ENCODE assay signal across 6 cellular contexts in the genomic region with DNA sequence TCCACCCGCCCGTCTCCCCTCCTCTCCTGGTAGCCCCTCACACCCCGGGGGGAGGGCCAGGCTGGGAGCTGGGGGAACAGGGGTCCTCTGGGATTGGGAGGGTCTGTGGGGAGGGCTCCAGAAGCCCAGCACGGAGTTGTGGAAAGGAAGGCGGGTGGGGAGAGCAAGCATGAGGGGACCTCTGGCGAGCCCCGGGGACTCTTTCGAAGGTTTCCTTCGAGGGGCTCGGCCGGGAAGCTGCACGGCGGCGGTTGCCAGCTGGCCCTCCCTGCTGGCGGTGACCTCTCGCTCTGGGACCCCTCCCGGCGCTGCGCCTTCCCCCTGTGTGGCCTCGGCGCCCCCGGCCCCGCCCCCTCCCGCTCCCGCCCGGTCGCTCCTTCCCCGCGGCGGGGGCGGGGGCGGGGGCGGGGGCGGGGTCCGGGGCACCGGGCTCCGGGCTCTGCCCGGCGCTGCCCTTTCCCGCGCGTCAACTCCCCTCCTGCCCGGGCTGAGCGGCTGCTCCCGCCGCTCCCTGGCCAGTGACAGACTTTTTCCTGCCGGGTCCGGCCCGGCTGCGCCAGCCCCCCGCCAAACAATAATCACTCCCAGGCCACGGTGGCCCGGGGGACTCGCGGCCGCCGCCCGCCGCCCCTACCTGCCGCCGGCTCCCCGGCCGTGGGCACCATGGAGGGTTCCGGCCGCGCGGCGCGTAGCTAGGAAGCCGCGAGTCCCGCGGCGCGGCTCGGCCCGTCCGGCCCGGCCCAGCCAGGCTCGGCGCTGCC. TPM values are rescaled to one million over a fixed set of nuclear protein-coding genes. Genes with fewer than 3 reads are reported as not detected.
DNase-seq lines count a peak whose midpoint lies in the region; ATAC-seq and TF ChIP-seq lines count a peak whose summit lies in the region.

No MANE protein-coding gene starts in this region.

- H3F3A ChIP-seq in SK-N-SH (replicated peaks; ENCODE audit: insufficient read depth), result peaks cover 22% of the 10 kb centered on the region

- peaks cover 44% of the 10 kb centered on the region for H4K20me1 ChIP-seq in SK-N-SH (ENCODE audit: insufficient read depth)

- peak; percentile 81 for DNase-seq in SK-N-SH
- DNase-seq in cardiac muscle cell (ENCODE audit: low read depth in 1 of 2, low spot score in 1 of 2), result peak in 1 of 2 donors; percentile 50
- peak in 1 of 2 donors; percentile 57 for DNase-seq in thyroid gland
- no peak for DNase-seq in mucosa of gallbladder (ENCODE audit: low spot score)
- DNase-seq in NCI-H2196 treated with DMSO at 0.1 percent for 48 hours (lab: John Stamatoyannopoulos, UW; ENCODE audit: unreplicated experiment), result no peak

- H3K9ac ChIP-seq in SK-N-SH, result peak overlapping the region; percentile 100

- POLR2A ChIA-PET in SK-N-SH (lab: Yijun Ruan, JAX), result interaction anchor here (0.6 to 1.4 kb wide), 4 partner anchors 15 to 258 kb away, joined by 3 to 5 read pairs (median 3); partner anchors contain the start of genes PPP1CA and RAD9A

- intact Hi-C loops in thyroid gland (cut with DNase I), result no loop called here

- TF ChIP-seq POLR2A in thyroid gland (IDR thresholded peaks at IDR 0.05), result peak in 1 of 2 donors; percentile 29

- peak overlapping the region in 1 of 2 experiments; percentile 96; a peak in 3 of 4 replicates for H3K27ac ChIP-seq in SK-N-SH (ENCODE audit: low read depth in 2 of 2, low read length in 1 of 2)
- no peak overlapping the region for H3K27ac ChIP-seq in cardiac muscle cell
- H3K27ac ChIP-seq in thyroid gland, result peak overlapping the region; percentile 94 to 100 (median 95)

- CTCF ChIA-PET in SK-N-SH (lab: Yijun Ruan, JAX), result interaction anchor here (0.8 to 19.7 kb wide), 10 partner anchors 10 to 111 kb away, joined by 3 to 955 read pairs (median 6); partner anchors contain the start of genes POLD4 and RAD9A

- no peak for ATAC-seq in SK-N-SH treated with all-trans-retinoic acid at 6 μM for 48 hours

- H3K4me3 ChIP-seq in SK-N-SH (ENCODE audit: low read depth in 2 of 2, low read length in 1 of 2) (peak overlapping the region; percentile 61 to 83), cardiac muscle cell (peak overlapping the region; percentile 39), thyroid gland (replicated peaks in 1 of 3) (peak overlapping the region; percentile 7 to 66 (median 50))

- H3K27me3 ChIP-seq in SK-N-SH (ENCODE audit: insufficient read depth), result no peaks in the 10 kb centered on the region
- H3K27me3 ChIP-seq in cardiac muscle cell, result peaks cover 37% of the 10 kb centered on the region
- H3K27me3 ChIP-seq in thyroid gland, result no peaks in the 10 kb centered on the region

- H3K4me2 ChIP-seq in SK-N-SH, result peak overlapping the region; percentile 77

- H3K36me3 ChIP-seq in SK-N-SH (replicated peaks in 1 of 2; ENCODE audit: control insufficient read depth in 1 of 2, insufficient read depth in 2 of 2, low read length in 1 of 2) (no peaks in the 10 kb centered on the region), cardiac muscle cell (no peaks in the 10 kb centered on the region), thyroid gland (no peaks in the 10 kb centered on the region)

- 3% methylated on average over 5 of the region's 81 CpGs for WGBS in SK-N-SH (ENCODE audit: low lambda C conversion rate)
- 3% methylated on average over 6 of the region's 81 CpGs; no CpG with 5 or more reads in 1 of the 2 donors for WGBS in thyroid gland, 2 donors

- TF ChIP-seq RAD21 in SK-N-SH (IDR thresholded peaks at IDR 0.05; ENCODE audit: low read length), result no peak

- H3K79me2 ChIP-seq in SK-N-SH (ENCODE audit: insufficient read depth), result peaks cover 59% of the 10 kb centered on the region

- H3K4me1 ChIP-seq in SK-N-SH (ENCODE audit: control insufficient read depth in 1 of 2, insufficient read depth in 2 of 2, low read depth in 1 of 2, low read length in 1 of 2), result peaks cover 33 to 38% of the 10 kb centered on the region in 2 experiments; a peak in 3 of 4 replicates
- H3K4me1 ChIP-seq in cardiac muscle cell (ENCODE audit: low read depth), result peaks cover 7% of the 10 kb centered on the region
- H3K4me1 ChIP-seq in thyroid gland, result peaks cover 56 to 75% of the 10 kb centered on the region in 2 donors

- no peak overlapping the region for H2AFZ ChIP-seq in SK-N-SH (ENCODE audit: low read depth)

- no peak for TF ChIP-seq CTCF in SK-N-SH (IDR thresholded peaks at IDR 0.05)
- no peak for TF ChIP-seq CTCF in cardiac muscle cell (IDR thresholded peaks at IDR 0.05; ENCODE audit: low read depth, low read length)
- TF ChIP-seq CTCF in thyroid gland (IDR thresholded peaks at IDR 0.05), result no peak

- H3K9me2 ChIP-seq in SK-N-SH, result no peaks in the 10 kb centered on the region

- no peak for TF ChIP-seq EP300 in SK-N-SH (IDR thresholded peaks at IDR 0.05; ENCODE audit: borderline replicate concordance in 1 of 2, low read depth in 1 of 2, low read length in 1 of 2)

- H3K9me3 ChIP-seq in SK-N-SH (no peaks in the 10 kb centered on the region), cardiac muscle cell (ENCODE audit: low read depth) (no peaks in the 10 kb centered on the region), thyroid gland (no peaks in the 10 kb centered on the region)

TF ChIP-seq in SK-N-SH, 30 proteins besides CTCF, POLR2A, EP300 and RAD21:
- TF ChIP-seq TAF1 (IDR thresholded peaks at IDR 0.05; ENCODE audit: borderline replicate concordance, low read depth, low read length) (peak; percentile 45), GATA2 (CRISPR knock-in tag; IDR thresholded peaks at IDR 0.05) (no peak), POLR2AphosphoS5 (IDR thresholded peaks at IDR 0.05; ENCODE audit: low read depth, low read length) (0 out of 2 replicates have a peak, but pooled peaks have one; percentile 10), MAX (IDR thresholded peaks at IDR 0.05; ENCODE audit: low read depth) (peak; percentile 11; the same call in 1 of the 2 replicates)

TF ChIP-seq in SK-N-SH treated with all-trans-retinoic acid at 6 μM for 48 hours, 23 proteins besides CTCF, POLR2A, EP300 and RAD21 (continues in another document):
- TF ChIP-seq TOX (CRISPR knock-in tag; IDR thresholded peaks at IDR 0.05; ENCODE audit: borderline replicate concordance) (no peak), OSR1 (CRISPR knock-in tag; IDR thresholded peaks at IDR 0.05) (no peak), ZFP30 (CRISPR knock-in tag; IDR thresholded peaks at IDR 0.05) (no peak), ZNF565 (CRISPR knock-in tag; conservative IDR thresholded peaks at IDR 0.05; ENCODE audit: low read depth) (no peak), ESRRG (CRISPR knock-in tag; IDR thresholded peaks at IDR 0.05) (no peak), RARB (CRISPR knock-in tag; IDR thresholded peaks at IDR 0.05) (no peak), TCF4 (CRISPR knock-in tag; IDR thresholded peaks at IDR 0.05; ENCODE audit: borderline replicate concordance) (no peak)
- TF ChIP-seq, protein P1, sequence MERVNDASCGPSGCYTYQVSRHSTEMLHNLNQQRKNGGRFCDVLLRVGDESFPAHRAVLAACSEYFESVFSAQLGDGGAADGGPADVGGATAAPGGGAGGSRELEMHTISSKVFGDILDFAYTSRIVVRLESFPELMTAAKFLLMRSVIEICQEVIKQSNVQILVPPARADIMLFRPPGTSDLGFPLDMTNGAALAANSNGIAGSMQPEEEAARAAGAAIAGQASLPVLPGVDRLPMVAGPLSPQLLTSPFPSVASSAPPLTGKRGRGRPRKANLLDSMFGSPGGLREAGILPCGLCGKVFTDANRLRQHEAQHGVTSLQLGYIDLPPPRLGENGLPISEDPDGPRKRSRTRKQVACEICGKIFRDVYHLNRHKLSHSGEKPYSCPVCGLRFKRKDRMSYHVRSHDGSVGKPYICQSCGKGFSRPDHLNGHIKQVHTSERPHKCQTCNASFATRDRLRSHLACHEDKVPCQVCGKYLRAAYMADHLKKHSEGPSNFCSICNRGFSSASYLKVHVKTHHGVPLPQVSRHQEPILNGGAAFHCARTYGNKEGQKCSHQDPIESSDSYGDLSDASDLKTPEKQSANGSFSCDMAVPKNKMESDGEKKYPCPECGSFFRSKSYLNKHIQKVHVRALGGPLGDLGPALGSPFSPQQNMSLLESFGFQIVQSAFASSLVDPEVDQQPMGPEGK (CRISPR knock-in tag; IDR thresholded peaks at IDR 0.05; ENCODE audit: borderline replicate concordance), result no peak

RNA-seq across cellular contexts. Expression of gene CLCF1, which starts 1.0 kb away (rescaled TPM):
- polyA plus RNA-seq in SK-N-SH (2012; rRNA removed) (27.0 and 27.7 TPM in 2 replicates), cardiac muscle cell (0.09 and 0.16 TPM in 2 replicates)
- 13.3 and 17.5 TPM in 2 replicates for polyA plus RNA-seq in SK-N-SH (2012; cell fraction: cytosol; rRNA removed)
- polyA plus RNA-seq in SK-N-SH (2012; cell fraction: nucleus; rRNA removed), result 61.9 and 75.9 TPM in 2 replicates
- total RNA-seq in cardiac muscle cell (1.1 and 2.4 TPM in 2 replicates), thyroid gland (1 to 10 TPM; 4.3 to 9.4 (median 6.9) TPM), mucosa of gallbladder (4.0 TPM)

RNA-seq across cellular contexts. Expression of gene POLD4, which starts 19.1 kb away (rescaled TPM):
- polyA plus RNA-seq in SK-N-SH (2012; rRNA removed), result 80.4 and 89.4 TPM in 2 replicates
- 38.1 and 46.2 TPM in 2 replicates for polyA plus RNA-seq in SK-N-SH (2012; cell fraction: cytosol; rRNA removed)
- polyA plus RNA-seq in SK-N-SH (2012; cell fraction: nucleus; rRNA removed), result 161 and 245 TPM in 2 replicates
- total RNA-seq in cardiac muscle cell, result 64.4 and 74.9 TPM in 2 replicates
- polyA plus RNA-seq in cardiac muscle cell, result 49.8 and 51.9 TPM in 2 replicates
- 100 to 1,000 TPM in 1 of 4 donors, 10 to 100 TPM in 3; 38.6 to 105 (median 60.6) TPM for total RNA-seq in thyroid gland
- 87.5 TPM for total RNA-seq in mucosa of gallbladder

RNA-seq across cellular contexts. Expression of gene RAD9A, which starts 19.4 kb away (rescaled TPM):
- polyA plus RNA-seq in SK-N-SH (2012; rRNA removed) (21.5 and 22.3 TPM in 2 replicates), cardiac muscle cell (22.2 and 25.2 TPM in 2 replicates)
- 4.8 and 8.6 TPM in 2 replicates for polyA plus RNA-seq in SK-N-SH (2012; cell fraction: cytosol; rRNA removed)
- 100 and 114 TPM in 2 replicates for polyA plus RNA-seq in SK-N-SH (2012; cell fraction: nucleus; rRNA removed)
- total RNA-seq in cardiac muscle cell (24.4 and 27.5 TPM in 2 replicates), thyroid gland (10 to 100 TPM; 22.7 to 38.0 (median 31.0) TPM), mucosa of gallbladder (45.0 TPM)

RNA-seq across cellular contexts. Expression of gene PPP1CA, which starts 29.2 kb away (rescaled TPM):
- polyA plus RNA-seq in SK-N-SH (2012; rRNA removed), result 210 and 261 TPM in 2 replicates
- polyA plus RNA-seq in SK-N-SH (2012; cell fraction: cytosol; rRNA removed), result 130 and 175 TPM in 2 replicates
- polyA plus RNA-seq in SK-N-SH (2012; cell fraction: nucleus; rRNA removed), result 181 and 248 TPM in 2 replicates
- total RNA-seq in cardiac muscle cell, result 142 and 174 TPM in 2 replicates
- polyA plus RNA-seq in cardiac muscle cell, result 179 and 235 TPM in 2 replicates
- 100 to 1,000 TPM; 164 to 216 (median 191) TPM for total RNA-seq in thyroid gland
- total RNA-seq in mucosa of gallbladder, result 140 TPM

RNA-seq across cellular contexts. Expression of gene TBC1D10C, which starts 31.5 kb away (rescaled TPM):
- polyA plus RNA-seq in SK-N-SH (2012; rRNA removed) (0.05 TPM in 1 of 2 replicates, not detected in the other), cardiac muscle cell (0.23 and 1.2 TPM in 2 replicates)
- polyA plus RNA-seq in SK-N-SH (2012; cell fraction: cytosol; rRNA removed), result not detected in 2 replicates
- 0.08 and 0.31 TPM in 2 replicates for polyA plus RNA-seq in SK-N-SH (2012; cell fraction: nucleus; rRNA removed)
- total RNA-seq in cardiac muscle cell (0.11 TPM in 1 of 2 replicates, not detected in the other), thyroid gland (10 to 100 TPM in 2 of 4 donors, 1 to 10 TPM in 2; 8.8 to 16.0 (median 11.6) TPM), mucosa of gallbladder (10.6 TPM)
